In genomic region chr12:7609051-7609450, GRCh38 we compare ENCODE assay signal across 23 cellular contexts. TPM values are rescaled to one million over a fixed set of nuclear protein-coding genes. Genes with fewer than 3 reads are reported as not detected.
"Had no signal": no experiment of that assay in that cellular context is flagged by ENCODE, and none has a peak within 500 bp of the region (broad histone marks: within the 10 kb centered on the region; RNA-seq: fewer than 3 reads in every experiment).

No MANE protein-coding gene starts in this region.

- H3K27me3 ChIP-seq: brain microvascular endothelial cell, tibial nerve, uterus had no signal

- ATAC-seq: activated T-helper 17 cell treated with anti-CD3 and anti-CD28 coated beads, Interleukin-2, amount 50 U/mL, for 72 hours; left lobe of liver; mucosa of descending colon; psoas muscle; right cardiac atrium had no signal

- H3K36me3 ChIP-seq: brain microvascular endothelial cell, tibial nerve, uterus had no signal

- H3K4me3 ChIP-seq: lung, mucosa of descending colon, psoas muscle, skin epidermis, tibial nerve, uterus had no signal

- H3K9me3 ChIP-seq: mucosa of descending colon, psoas muscle, tibial nerve, uterus had no signal

- DNase-seq: activated CD4-positive, alpha-beta T cell treated with anti-CD3 and anti-CD28 coated beads, Interleukin-2, amount 50 U/mL, for 4 hours; activated naive CD4-positive, alpha-beta T cell treated with Interleukin-2 at 50 U/mL for 16 hours; activated T-cell treated with anti-CD3 and anti-CD28 coated beads for 4 hours; aorta; central memory CD4-positive, alpha-beta T cell; erythroblast; hypothalamus; mucosa of descending colon; naive B cell; psoas muscle; right cardiac atrium; uterus had no signal

- H3K4me1 ChIP-seq: psoas muscle, tibial nerve, uterus had no signal

- H3K27ac ChIP-seq: psoas muscle, tibial nerve, uterus had no signal

RNA-seq across cellular contexts. Expression of gene APOBEC1, which starts 56.7 kb away (rescaled TPM):
- total RNA-seq: activated CD8-positive, alpha-beta memory T cell treated with anti-CD3 and anti-CD28 coated beads for 36 hours; activated T-helper 17 cell treated with anti-CD3 and anti-CD28 coated beads, Interleukin-2, amount 50 U/mL, for 72 hours; aorta; frontal cortex; left lobe of liver; lung; osteocyte; psoas muscle; right cardiac atrium; T-helper 2 cell treated with Interferon-gamma antibody and Interleukin-4, amounts not matched to agents 100 ng/mL and 5 ng/mL, for 36 hours; tibial nerve; uterus had no signal
- polyA plus RNA-seq: keratinocyte, lung, right cardiac atrium had no signal
